12 cellular contexts compared by ENCODE assay signal in the genomic region with DNA sequence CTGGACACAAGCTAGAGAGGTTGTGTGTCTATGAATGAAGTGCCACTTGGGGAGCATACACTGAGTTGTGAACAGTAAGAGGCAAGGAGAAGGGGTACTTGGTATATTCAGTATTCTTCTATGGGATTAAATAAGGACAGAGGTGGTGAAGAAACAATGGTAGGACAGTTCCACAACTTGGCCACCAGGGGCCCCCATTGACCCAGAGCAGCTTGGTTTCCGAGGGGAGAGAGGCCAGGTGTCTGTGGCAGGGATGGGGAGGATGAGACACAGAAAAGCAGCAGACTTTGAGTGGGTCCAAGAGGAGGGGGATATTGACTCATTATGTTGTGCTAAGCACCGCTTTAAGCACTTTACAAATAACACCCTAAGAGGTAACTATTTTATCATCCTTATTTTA.
DNase-seq lines count a peak whose midpoint lies in the region; ATAC-seq and TF ChIP-seq lines count a peak whose summit lies in the region.
"Had no signal": no experiment of that assay in that cellular context is flagged by ENCODE, and none has a peak within 500 bp of the region (broad histone marks: within the 10 kb centered on the region; RNA-seq: fewer than 3 reads in every experiment).

No MANE protein-coding gene starts in this region.

- DNase-seq in activated T-cell treated with anti-CD3 and anti-CD28 coated beads for 48 hours (ENCODE audit: low read depth): peak; percentile 11
- DNase-seq in activated T-cell treated with anti-CD3 and anti-CD28 coated beads, Interleukin-2, amount 50 U/mL, for 72 hours: no peak
- DNase-seq in KBM-7: peak; percentile 25
- DNase-seq in brain microvascular endothelial cell: no peak
- no peak for DNase-seq in retinal pigment epithelial cell (ENCODE audit: low read depth)
- no peak for DNase-seq in activated T-helper 2 cell treated with anti-CD3 and anti-CD28 coated beads, Interferon-gamma antibody, Interleukin-2, Interleukin-4, amounts not matched to agents 10 μg/mL and 5 μg/mL and 100 μg/mL, durations not matched to agents 14 hours and 24 hours and 36 hours (ENCODE audit: low spot score)
- no peak for DNase-seq in NCI-H187 (lab: John Stamatoyannopoulos, UW)
- no peak for DNase-seq in GOT3 (lab: John Stamatoyannopoulos, UW)
- DNase-seq: CD4-positive, CD25-positive, alpha-beta regulatory T cell; Peyer's patch had no signal

- H3K36me3 ChIP-seq in brain microvascular endothelial cell (replicated peaks): no peaks in the 10 kb centered on the region
- H3K36me3 ChIP-seq: Peyer's patch had no signal

- H3K36me3 Mint-ChIP-seq in activated T-cell treated with anti-CD3 and anti-CD28 coated beads, Interleukin-2, amount 50 U/mL, for 72 hours (ENCODE audit: insufficient read depth in 2 of 2): peaks cover 4 to 5% of the 10 kb centered on the region in 2 donors
- no peaks in the 10 kb centered on the region for H3K36me3 Mint-ChIP-seq in activated T-helper 2 cell treated with anti-CD3 and anti-CD28 coated beads, Interferon-gamma antibody, Interleukin-2, Interleukin-4, amounts not matched to agents 10 μg/mL and 5 μg/mL and 100 μg/mL, durations not matched to agents 14 hours and 24 hours and 36 hours (ENCODE audit: low read depth)

- no peaks in the 10 kb centered on the region for H3K27me3 ChIP-seq in brain microvascular endothelial cell (replicated peaks)
- H3K27me3 ChIP-seq: Peyer's patch had no signal

- no peaks in the 10 kb centered on the region for H3K27me3 Mint-ChIP-seq in activated T-cell treated with anti-CD3 and anti-CD28 coated beads, Interleukin-2, amount 50 U/mL, for 72 hours (ENCODE audit: low read depth)
- no peaks in the 10 kb centered on the region for H3K27me3 Mint-ChIP-seq in activated T-helper 2 cell treated with anti-CD3 and anti-CD28 coated beads, Interferon-gamma antibody, Interleukin-2, Interleukin-4, amounts not matched to agents 10 μg/mL and 5 μg/mL and 100 μg/mL, durations not matched to agents 14 hours and 24 hours and 36 hours (ENCODE audit: low read depth)
- H3K27me3 Mint-ChIP-seq: CD4-positive, CD25-positive, alpha-beta regulatory T cell had no signal

- TF ChIP-seq CTCF in brain microvascular endothelial cell (IDR thresholded peaks at IDR 0.05; ENCODE audit: low read depth, low read length, missing control alignments): peak; percentile 42
- peak; percentile 34 for TF ChIP-seq CTCF in retinal pigment epithelial cell (conservative IDR thresholded peaks at IDR 0.05; ENCODE audit: low read depth, low read length)

- no peak for ATAC-seq in activated T-cell treated with anti-CD3 and anti-CD28 coated beads, Interleukin-2, amount 50 U/mL, for 72 hours (replicated peaks in 1 of 2)
- ATAC-seq: activated naive CD4-positive, alpha-beta T cell treated with anti-CD3 and anti-CD28 coated beads, Interleukin-2, amount 50 U/mL, for 72 hours had no signal

- H3K9me3 Mint-ChIP-seq in activated T-cell treated with anti-CD3 and anti-CD28 coated beads, Interleukin-2, amount 50 U/mL, for 72 hours: peaks cover 6 to 8% of the 10 kb centered on the region in 2 donors
- H3K9me3 Mint-ChIP-seq in activated T-helper 2 cell treated with anti-CD3 and anti-CD28 coated beads, Interferon-gamma antibody, Interleukin-2, Interleukin-4, amounts not matched to agents 10 μg/mL and 5 μg/mL and 100 μg/mL, durations not matched to agents 14 hours and 24 hours and 36 hours: peaks cover 13% of the 10 kb centered on the region

- no peak overlapping the region for H3K27ac ChIP-seq in brain microvascular endothelial cell
- H3K27ac ChIP-seq: Peyer's patch had no signal

- H3K4me3 Mint-ChIP-seq in activated T-cell treated with anti-CD3 and anti-CD28 coated beads, Interleukin-2, amount 50 U/mL, for 72 hours: no peak overlapping the region
- no peak overlapping the region for H3K4me3 Mint-ChIP-seq in activated T-helper 2 cell treated with anti-CD3 and anti-CD28 coated beads, Interferon-gamma antibody, Interleukin-2, Interleukin-4, amounts not matched to agents 10 μg/mL and 5 μg/mL and 100 μg/mL, durations not matched to agents 14 hours and 24 hours and 36 hours (ENCODE audit: low read depth)
- H3K4me3 Mint-ChIP-seq: CD4-positive, CD25-positive, alpha-beta regulatory T cell; nephron had no signal

- intact Hi-C loops in activated T-helper 2 cell treated with anti-CD3 and anti-CD28 coated beads, Interferon-gamma antibody, Interleukin-2, Interleukin-4, amounts not matched to agents 10 μg/mL and 5 μg/mL and 100 μg/mL, durations not matched to agents 14 hours and 24 hours and 36 hours (cut with micrococcal nuclease): no loop called here

- H3K4me1 Mint-ChIP-seq in activated T-cell treated with anti-CD3 and anti-CD28 coated beads, Interleukin-2, amount 50 U/mL, for 72 hours (ENCODE audit: low read depth): no peaks in the 10 kb centered on the region
- no peaks in the 10 kb centered on the region for H3K4me1 Mint-ChIP-seq in activated T-helper 2 cell treated with anti-CD3 and anti-CD28 coated beads, Interferon-gamma antibody, Interleukin-2, Interleukin-4, amounts not matched to agents 10 μg/mL and 5 μg/mL and 100 μg/mL, durations not matched to agents 14 hours and 24 hours and 36 hours (ENCODE audit: low read depth)
- H3K4me1 Mint-ChIP-seq: CD4-positive, CD25-positive, alpha-beta regulatory T cell had no signal

- no peak overlapping the region for H3K4me3 ChIP-seq in brain microvascular endothelial cell (ENCODE audit: low read depth, low read length)
- no peak overlapping the region for H3K4me3 ChIP-seq in retinal pigment epithelial cell (ENCODE audit: low read length)
- H3K4me3 ChIP-seq: Peyer's patch had no signal

- H3K27ac Mint-ChIP-seq in activated T-cell treated with anti-CD3 and anti-CD28 coated beads, Interleukin-2, amount 50 U/mL, for 72 hours: no peak overlapping the region
- no peak overlapping the region for H3K27ac Mint-ChIP-seq in activated T-helper 2 cell treated with anti-CD3 and anti-CD28 coated beads, Interferon-gamma antibody, Interleukin-2, Interleukin-4, amounts not matched to agents 10 μg/mL and 5 μg/mL and 100 μg/mL, durations not matched to agents 14 hours and 24 hours and 36 hours
- H3K27ac Mint-ChIP-seq: activated naive CD4-positive, alpha-beta T cell treated with anti-CD3 and anti-CD28 coated beads, Interleukin-2, amount 50 U/mL, for 72 hours; CD4-positive, CD25-positive, alpha-beta regulatory T cell; nephron had no signal

- in situ Hi-C loops in KBM-7 (cut with MboI; ENCODE audit: low pct_unique_long_range_greater_than_20kb, low sequenced_read_pairs): no loop called here
- in situ Hi-C loops in brain microvascular endothelial cell (cut with HindIII; ENCODE audit: low pct_ligation_motif_present, low sequenced_read_pairs): no loop called here

Comparison
In these comparisons a context has a peak if more than half of its experiments do, and no peak if none do; other contexts are left out.
1. DNase-seq: peak in activated T-cell treated with anti-CD3 and anti-CD28 coated beads for 48 hours (single experiment) and KBM-7 (single experiment); none in activated T-cell treated with anti-CD3 and anti-CD28 coated beads, Interleukin-2, amount 50 U/mL, for 72 hours (0 of 2), brain microvascular endothelial cell (single experiment), retinal pigment epithelial cell (single experiment), activated T-helper 2 cell treated with anti-CD3 and anti-CD28 coated beads, Interferon-gamma antibody, Interleukin-2, Interleukin-4, amounts not matched to agents 10 μg/mL and 5 μg/mL and 100 μg/mL, durations not matched to agents 14 hours and 24 hours and 36 hours (single experiment), NCI-H187 (0 of 2) and GOT3 (single experiment).